Comparison of ENCODE assay signal across 8 cellular contexts in genomic region chr7:50679218-50680007, GRCh38.
DNase-seq lines count a peak whose midpoint lies in the region; ATAC-seq and TF ChIP-seq lines count a peak whose summit lies in the region.

No MANE protein-coding gene starts in this region.

- intact Hi-C loops in lower lobe of right lung (cut with DNase I), result no loop called here

- peak overlapping the region; percentile 55 for H3K27ac ChIP-seq in caudate nucleus (ENCODE audit: low read depth, low read length)
- no peak overlapping the region for H3K27ac ChIP-seq in lower lobe of right lung

- peaks cover 49% of the 10 kb centered on the region for H3K4me1 ChIP-seq in lower lobe of right lung

- no peaks in the 10 kb centered on the region for H3K9me3 ChIP-seq in lower lobe of right lung

- ATAC-seq in GM18909 (IDR thresholded peaks at IDR 0.05; ENCODE audit: poor library complexity, unreplicated experiment) (peak; percentile 74), HG03521 (IDR thresholded peaks at IDR 0.05; ENCODE audit: unreplicated experiment) (peak; percentile 63), lower lobe of right lung (peak in 1 of 2 donors; percentile 51), HG03095 (IDR thresholded peaks at IDR 0.05; ENCODE audit: unreplicated experiment) (no peak)

- H3K4me3 ChIP-seq in lower lobe of right lung, result no peak overlapping the region

- TF ChIP-seq CTCF in lower lobe of right lung (IDR thresholded peaks at IDR 0.05), result peak; percentile 39

- DNase-seq in AML-193 (lab: John Stamatoyannopoulos, UW) (peak; percentile 71 to 79), NCI-H748 treated with DMSO at 0.1 percent for 48 hours (lab: John Stamatoyannopoulos, UW) (peak; percentile 76), caudate nucleus (lab: John Stamatoyannopoulos, UW) (peak in 2 of 61 donors; percentile 34 to 41), lower lobe of right lung (no peak)
- DNase-seq in effector CD8-positive, alpha-beta T cell (lab: John Stamatoyannopoulos, UW), result no peak

- H3K27me3 ChIP-seq in lower lobe of right lung (ENCODE audit: low read depth), result no peaks in the 10 kb centered on the region

- H3K36me3 ChIP-seq in lower lobe of right lung, result peaks cover 3% of the 10 kb centered on the region

Comparison
In these comparisons a context has a peak if more than half of its experiments do, and no peak if none do; other contexts are left out.
1. DNase-seq: peak in AML-193 (2 of 2) and NCI-H748 treated with DMSO at 0.1 percent for 48 hours (single experiment); none in lower lobe of right lung (single experiment) and effector CD8-positive, alpha-beta T cell (single experiment).